Comparison of ENCODE assay signal across 9 cellular contexts in genomic region chr16:56611281-56611833, GRCh38. TPM values are rescaled to one million over a fixed set of nuclear protein-coding genes. Genes with fewer than 3 reads are reported as not detected.
DNase-seq lines count a peak whose midpoint lies in the region; ATAC-seq and TF ChIP-seq lines count a peak whose summit lies in the region.
"Had no signal": no experiment of that assay in that cellular context is flagged by ENCODE, and none has a peak within 500 bp of the region (broad histone marks: within the 10 kb centered on the region; RNA-seq: fewer than 3 reads in every experiment).

No MANE protein-coding gene starts in this region.

- no peaks in the 10 kb centered on the region for H3K9me3 Mint-ChIP-seq in T-helper 1 cell treated with Interleukin-12 subunit alpha and Interleukin-12 subunit beta and Interleukin-4 antibody, amounts not matched to agents 30 μg/mL and 1 μg/mL, for 36 hours
- H3K9me3 Mint-ChIP-seq in brain, result peaks cover 0 to 3% (median 0%) of the 10 kb centered on the region in 5 experiments

- peaks cover 58% of the 10 kb centered on the region for H3K4me1 Mint-ChIP-seq in T-helper 1 cell treated with Interleukin-12 subunit alpha and Interleukin-12 subunit beta and Interleukin-4 antibody, amounts not matched to agents 30 μg/mL and 1 μg/mL, for 36 hours (ENCODE audit: low read depth)
- H3K4me1 Mint-ChIP-seq in brain, result peaks cover 49% of the 10 kb centered on the region

- H3K9me3 ChIP-seq in liver (ENCODE audit: control insufficient read depth in 4 of 4, low read length in 3 of 4), result no peaks in the 10 kb centered on the region

- H3K9ac ChIP-seq in liver (ENCODE audit: low read depth in 1 of 2, low read length in 2 of 2), result peak overlapping the region; percentile 84 to 98

- peak overlapping the region; percentile 99 for H3K27ac Mint-ChIP-seq in T-helper 1 cell treated with Interleukin-12 subunit alpha and Interleukin-12 subunit beta and Interleukin-4 antibody, amounts not matched to agents 30 μg/mL and 1 μg/mL, for 36 hours
- H3K27ac Mint-ChIP-seq in brain, result peak overlapping the region in 3 of 5 experiments; percentile 21 to 95 (median 46)

- H3K4me3 Mint-ChIP-seq in T-helper 1 cell treated with Interleukin-12 subunit alpha and Interleukin-12 subunit beta and Interleukin-4 antibody, amounts not matched to agents 30 μg/mL and 1 μg/mL, for 36 hours, result peak overlapping the region; percentile 46
- H3K4me3 Mint-ChIP-seq in brain, result peak overlapping the region in 3 of 5 experiments; percentile 43 to 78 (median 68)

- DNase-seq in T-helper 1 cell (no peak), NCI-H2227 (lab: John Stamatoyannopoulos, UW; ENCODE audit: unreplicated experiment) (no peak), germinal center (ENCODE audit: low spot score) (no peak)
- DNase-seq: NCI-H526 treated with DMSO at 0.1 percent for 48 hours had no signal

- peaks cover 6% of the 10 kb centered on the region for H3K36me3 Mint-ChIP-seq in T-helper 1 cell treated with Interleukin-12 subunit alpha and Interleukin-12 subunit beta and Interleukin-4 antibody, amounts not matched to agents 30 μg/mL and 1 μg/mL, for 36 hours (ENCODE audit: low read depth)
- H3K36me3 Mint-ChIP-seq in brain, result no peaks in the 10 kb centered on the region

- H3K27me3 Mint-ChIP-seq in T-helper 1 cell treated with Interleukin-12 subunit alpha and Interleukin-12 subunit beta and Interleukin-4 antibody, amounts not matched to agents 30 μg/mL and 1 μg/mL, for 36 hours (ENCODE audit: low read depth), result no peaks in the 10 kb centered on the region
- H3K27me3 Mint-ChIP-seq in brain, result peaks cover 66% of the 10 kb centered on the region

- 27% methylated on average over 2 of the region's 2 CpGs for WGBS in liver

- peak overlapping the region; percentile 98 to 99 for H3K27ac ChIP-seq in liver (ENCODE audit: low read depth in 1 of 2, low read length in 2 of 2)
- H3K27ac ChIP-seq in temporal lobe (ENCODE audit: low read depth, low read length), result peak overlapping the region; percentile 69

- H3K4me3 ChIP-seq in liver (ENCODE audit: low read depth in 1 of 3, low read length in 3 of 3), result peak overlapping the region in 2 of 3 donors; percentile 88 to 90

- TF ChIP-seq RAD21 in liver (IDR thresholded peaks at IDR 0.05), result peak; percentile 59 to 68

- no peaks in the 10 kb centered on the region for H3K36me3 ChIP-seq in liver (ENCODE audit: control insufficient read depth in 4 of 4, insufficient read depth in 3 of 4, low read depth in 1 of 4, low read length in 3 of 4)

- peaks cover 0 to 27% (median 7%) of the 10 kb centered on the region in 4 donors for H3K4me1 ChIP-seq in liver (ENCODE audit: control insufficient read depth in 4 of 4, insufficient read depth in 4 of 4, low read length in 3 of 4)

- TF ChIP-seq CTCF in brain (conservative IDR thresholded peaks at IDR 0.05) (no peak), liver (IDR thresholded peaks at IDR 0.05; ENCODE audit: low read depth, low read length, missing input control) (no peak)

- no peaks in the 10 kb centered on the region for H3K27me3 ChIP-seq in liver (ENCODE audit: control insufficient read depth in 4 of 4, insufficient read depth in 4 of 4, low read length in 3 of 4)

- ATAC-seq in HG03097 (IDR thresholded peaks at IDR 0.05; ENCODE audit: low FRiP score, unreplicated experiment), result no peak

TF ChIP-seq in liver, 16 proteins besides CTCF, POLR2A, EP300 and RAD21:
- TF ChIP-seq FOXA2 (IDR thresholded peaks at IDR 0.05) (peak; percentile 77), MAX (IDR thresholded peaks at IDR 0.05) (peak; percentile 93), GABPA (IDR thresholded peaks at IDR 0.05 in 1 of 2, conservative IDR thresholded peaks at IDR 0.05 in 1 of 2) (peak in 1 of 2 donors; percentile 58), REST (IDR thresholded peaks at IDR 0.05) (peak; percentile 90), YY1 (IDR thresholded peaks at IDR 0.05) (peak; percentile 89), RXRA (IDR thresholded peaks at IDR 0.05) (peak; percentile 100), TAF1 (conservative IDR thresholded peaks at IDR 0.05) (peak; percentile 44), HNF4A (conservative IDR thresholded peaks at IDR 0.05) (peak; percentile 84 to 91), JUND (IDR thresholded peaks at IDR 0.05) (peak; percentile 94 to 95), EGR1 (IDR thresholded peaks at IDR 0.05; ENCODE audit: low read depth in 2 of 2) (peak; percentile 48 to 77), FOXA1 (IDR thresholded peaks at IDR 0.05) (peak; percentile 94), NR2F2 (IDR thresholded peaks at IDR 0.05) (peak; percentile 86), ATF3 (IDR thresholded peaks at IDR 0.05) (peak; percentile 83), SP1 (IDR thresholded peaks at IDR 0.05) (peak; percentile 100), ZBTB33 (IDR thresholded peaks at IDR 0.05) (peak; percentile 88), HNF4G (IDR thresholded peaks at IDR 0.05) (peak; percentile 46)

RNA-seq across cellular contexts. Expression of gene MT2A, which starts 3.0 kb away (rescaled TPM):
- polyA plus RNA-seq in brain (ENCODE audit: insufficient read depth, low read depth, low replicate concordance) (280 TPM), liver (1,000 to 10,000 TPM; 4,079 to 5,206 TPM)
- total RNA-seq in liver (100 to 1,000 TPM in 1 of 2 donors, 10 to 100 TPM in 1; 45.8 to 387 TPM), temporal lobe (4.2 TPM)

RNA-seq across cellular contexts. Expression of gene MT1E, which starts 14.2 kb away (rescaled TPM):
- polyA plus RNA-seq in brain (ENCODE audit: insufficient read depth, low read depth, low replicate concordance) (112 TPM), liver (1,000 to 10,000 TPM in 1 of 2 donors, 100 to 1,000 TPM in 1; 336 to 1,280 TPM)
- total RNA-seq in liver (1,000 to 10,000 TPM in 1 of 2 donors, 100 to 1,000 TPM in 1; 206 to 1,831 TPM), temporal lobe (5.4 TPM)

RNA-seq across cellular contexts. Expression of gene MT1M, which starts 21.1 kb away (rescaled TPM):
- polyA plus RNA-seq in brain (ENCODE audit: insufficient read depth, low read depth, low replicate concordance) (33.3 TPM), liver (100 to 1,000 TPM; 229 to 343 TPM)
- total RNA-seq in liver (100 to 1,000 TPM in 1 of 2 donors, 10 to 100 TPM in 1; 20.4 to 159 TPM), temporal lobe (0.74 TPM)

RNA-seq across cellular contexts. Expression of gene MT3, which starts 22.0 kb away (rescaled TPM):
- polyA plus RNA-seq in brain (ENCODE audit: insufficient read depth, low read depth, low replicate concordance), result 874 TPM
- not detected for total RNA-seq in liver
- polyA plus RNA-seq in liver, result not detected
- total RNA-seq in temporal lobe, result 12.8 TPM

RNA-seq across cellular contexts. Expression of gene MT1A, which starts 27.1 kb away (rescaled TPM):
- polyA plus RNA-seq in brain (ENCODE audit: insufficient read depth, low read depth, low replicate concordance), result 2.2 TPM
- total RNA-seq in liver, result 10 to 100 TPM; 10.1 to 21.9 TPM
- 100 to 1,000 TPM; 127 to 511 TPM for polyA plus RNA-seq in liver
- total RNA-seq in temporal lobe, result not detected

Comparison
In these comparisons a context has a peak if more than half of its experiments do, and no peak if none do; other contexts are left out.
1. RNA of gene MT1E, which starts 14.2 kb away (total RNA-seq): 206 to 1,831 TPM in liver; 5.4 TPM in temporal lobe (single experiment); every median in the first group is over 10 times any median in the second.
2. RNA of gene MT1M, which starts 21.1 kb away (total RNA-seq): 20.4 to 159 TPM in liver; 0.74 TPM in temporal lobe (single experiment); every median in the first group is over 10 times any median in the second.